10 cellular contexts compared by ENCODE assay signal in the genomic region with DNA sequence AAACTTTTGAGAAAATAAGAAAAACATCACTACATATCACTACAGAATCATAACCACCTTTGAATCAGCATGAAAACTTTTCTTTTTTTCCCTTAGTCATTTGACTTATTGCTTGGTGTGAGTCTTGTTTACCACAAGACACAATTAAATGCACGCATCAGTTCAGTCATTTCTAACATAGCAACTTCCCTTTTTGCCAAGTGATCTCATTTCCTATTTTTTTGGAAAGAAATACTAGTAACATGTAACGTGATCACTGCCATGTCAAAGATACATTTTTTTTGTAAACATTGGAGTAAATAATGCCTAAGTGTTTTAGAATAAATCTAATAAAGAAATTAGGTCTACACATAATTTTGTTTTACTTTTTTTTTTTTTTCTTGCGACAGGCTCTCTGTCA. TPM values are rescaled to one million over a fixed set of nuclear protein-coding genes. Genes with fewer than 3 reads are reported as not detected.
DNase-seq lines count a peak whose midpoint lies in the region; ATAC-seq, FAIRE-seq and TF ChIP-seq lines count a peak whose summit lies in the region.
"Had no signal": no experiment of that assay in that cellular context is flagged by ENCODE, and none has a peak within 500 bp of the region (broad histone marks: within the 10 kb centered on the region; RNA-seq: fewer than 3 reads in every experiment).

No MANE protein-coding gene starts in this region.

- peak; percentile 82 for ATAC-seq in GM21515 (IDR thresholded peaks at IDR 0.05; ENCODE audit: unreplicated experiment)
- peak; percentile 93 for ATAC-seq in HG03469 (IDR thresholded peaks at IDR 0.05; ENCODE audit: unreplicated experiment)

- no peaks in the 10 kb centered on the region for H3K36me3 ChIP-seq in endothelial cell of umbilical vein (ENCODE audit: control insufficient read depth in 2 of 2, extremely low read depth in 1 of 2, insufficient read depth in 2 of 2, low read length in 2 of 2)
- H3K36me3 ChIP-seq in sigmoid colon, result no peaks in the 10 kb centered on the region
- H3K36me3 ChIP-seq: heart left ventricle had no signal

- peaks cover 45% of the 10 kb centered on the region for H3K4me1 ChIP-seq in endothelial cell of umbilical vein (ENCODE audit: control insufficient read depth, extremely low read depth, insufficient read depth, low read length)
- H3K4me1 ChIP-seq in sigmoid colon, result peaks cover 0 to 37% (median 27%) of the 10 kb centered on the region in 4 donors

- no peak overlapping the region for H2AFZ ChIP-seq in endothelial cell of umbilical vein (ENCODE audit: low read depth, low read length)

- TF ChIP-seq POLR2A in endothelial cell of umbilical vein (IDR thresholded peaks at IDR 0.05; ENCODE audit: low read depth, low read length) (no peak), sigmoid colon (IDR thresholded peaks at IDR 0.05) (no peak)

- WGBS in sigmoid colon, 2 donors, result 53 to 76% methylated on average over 3 of the region's 3 CpGs

- CTCF ChIA-PET in endothelial cell of umbilical vein (lab: Charles Lee), result interaction anchor here (0.8 to 1.6 kb wide), 4 partner anchors 24 to 129 kb away, joined by 3 to 6 read pairs (median 4); no protein-coding TSS in a partner anchor

- intact Hi-C loops in endothelial cell of umbilical vein (cut with micrococcal nuclease), result no loop called here
- intact Hi-C loops in sigmoid colon (cut with DNase I), result loop anchor here (10.0 kb wide), 1 partner anchor 130 kb away; a partner anchor contains a TSS

- peak in 1 of 4 donors; percentile 29 for TF ChIP-seq EP300 in sigmoid colon (IDR thresholded peaks at IDR 0.05)

- no peaks in the 10 kb centered on the region for H3K79me2 ChIP-seq in endothelial cell of umbilical vein (ENCODE audit: control insufficient read depth, insufficient read depth, low read length)

- POLR2A ChIA-PET in endothelial cell of umbilical vein (lab: Charles Lee), result no interaction called here

- peak; percentile 76 for FAIRE-seq in endothelial cell of umbilical vein (lab: Jason Lieb, UNC)
- FAIRE-seq: TTC549 had no signal

- H3K4me3 ChIP-seq in endothelial cell of umbilical vein (replicated peaks in 1 of 3; ENCODE audit: insufficient read depth in 1 of 3, low read depth in 1 of 3, low read length in 3 of 3) (no peak overlapping the region), sigmoid colon (no peak overlapping the region)
- H3K4me3 ChIP-seq: heart left ventricle had no signal

- no TSS peak for BruUV-seq in endothelial cell of umbilical vein (replicated peaks; lab: Mats Ljungman, UMichigan)

- H3K27ac ChIP-seq in endothelial cell of umbilical vein (ENCODE audit: insufficient read depth, low read depth, low read length) (peak overlapping the region; percentile 81), sigmoid colon (no peak overlapping the region)

- H4K20me1 ChIP-seq in endothelial cell of umbilical vein (replicated peaks; ENCODE audit: control insufficient read depth, extremely low read depth, insufficient read depth, low read length), result no peaks in the 10 kb centered on the region

- no peak for TF ChIP-seq CTCF in endothelial cell of umbilical vein (IDR thresholded peaks at IDR 0.05; ENCODE audit: extremely low read depth in 1 of 2, insufficient read depth in 1 of 2, low read depth in 1 of 2, low read length in 2 of 2)
- no peak for TF ChIP-seq CTCF in sigmoid colon (IDR thresholded peaks at IDR 0.05)

- no peaks in the 10 kb centered on the region for H3K9me1 ChIP-seq in endothelial cell of umbilical vein (replicated peaks; ENCODE audit: control insufficient read depth, extremely low read depth, insufficient read depth, low read length)

- H3K27me3 ChIP-seq in endothelial cell of umbilical vein (ENCODE audit: control insufficient read depth in 2 of 2, insufficient read depth in 2 of 2, low read length in 2 of 2), result no peaks in the 10 kb centered on the region
- no peaks in the 10 kb centered on the region for H3K27me3 ChIP-seq in sigmoid colon
- H3K27me3 ChIP-seq: heart left ventricle had no signal

- DNase-seq in GM03348 (ENCODE audit: low spot score) (peak; percentile 50), endothelial cell of umbilical vein (ENCODE audit: low read depth, low spot score) (peak; percentile 90), NCI-H524 treated with DMSO at 0.1 percent for 48 hours (lab: John Stamatoyannopoulos, UW) (no peak), sigmoid colon (no peak)
- no peak for DNase-seq in stimulated activated CD4-positive, alpha-beta T cell treated with anti-CD3 and anti-CD28 coated beads, Interleukin-15, amount 100 ng/mL, for 24 hours
- DNase-seq in activated CD4-positive, alpha-beta T cell treated with anti-CD3 and anti-CD28 coated beads, Interleukin-2, amount 50 U/mL, for 48 hours, result no peak
- DNase-seq: heart left ventricle had no signal

- no peaks in the 10 kb centered on the region for H3K9me3 ChIP-seq in endothelial cell of umbilical vein (replicated peaks; ENCODE audit: control insufficient read depth, insufficient read depth, low read length)
- H3K9me3 ChIP-seq in sigmoid colon, result no peaks in the 10 kb centered on the region
- H3K9me3 ChIP-seq: heart left ventricle had no signal

- dilution Hi-C loops in endothelial cell of umbilical vein (cut with MboI; ENCODE audit: extremely low pct_ligation_motif_present, low sequenced_read_pairs), result no loop called here

- no peak overlapping the region for H3K4me2 ChIP-seq in endothelial cell of umbilical vein (ENCODE audit: insufficient read depth, low read length)

- H3K9ac ChIP-seq in endothelial cell of umbilical vein (replicated peaks; ENCODE audit: extremely low read depth, insufficient read depth, low read length), result peak overlapping the region; percentile 28

TF ChIP-seq in endothelial cell of umbilical vein, 7 proteins besides CTCF, POLR2A, EP300 and RAD21:
- TF ChIP-seq POLR2AphosphoS5 (IDR thresholded peaks at IDR 0.05; ENCODE audit: insufficient read depth, low read depth, low read length), result no peak
- TF ChIP-seq MYC (IDR thresholded peaks at IDR 0.05; ENCODE audit: low read depth, low read length), result no peak
- peak; percentile 85 for TF ChIP-seq JUN (IDR thresholded peaks at IDR 0.05; ENCODE audit: borderline replicate concordance, insufficient read depth, insufficient read length, low read depth)
- TF ChIP-seq FOS (IDR thresholded peaks at IDR 0.05; ENCODE audit: borderline replicate concordance, insufficient read depth, low read length), result peak; percentile 53
- TF ChIP-seq, protein P1, sequence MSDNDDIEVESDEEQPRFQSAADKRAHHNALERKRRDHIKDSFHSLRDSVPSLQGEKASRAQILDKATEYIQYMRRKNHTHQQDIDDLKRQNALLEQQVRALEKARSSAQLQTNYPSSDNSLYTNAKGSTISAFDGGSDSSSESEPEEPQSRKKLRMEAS (IDR thresholded peaks at IDR 0.05; ENCODE audit: insufficient read depth, insufficient read length), result no peak
TF ChIP-seq in endothelial cell of umbilical vein: peak in this region for 2.

RNA-seq across cellular contexts. Expression of a gene that starts 5.1 kb away (rescaled TPM):
- 5.2 and 12.6 TPM in 2 replicates for total RNA-seq in endothelial cell of umbilical vein
- 3.4 and 6.4 TPM in 2 replicates for polyA plus RNA-seq in endothelial cell of umbilical vein
- polyA plus RNA-seq in endothelial cell of umbilical vein (2011; cell fraction: cytosol; rRNA removed), result 13.7 and 15.1 TPM in 2 replicates
- polyA plus RNA-seq in endothelial cell of umbilical vein (2011; cell fraction: nucleus; rRNA removed), result 15.6 and 21.3 TPM in 2 replicates
- polyA plus RNA-seq in endothelial cell of umbilical vein (2012), result 35.7 and 56.4 TPM in 2 replicates
- 18.1 and 19.6 TPM in 2 replicates for polyA minus RNA-seq in endothelial cell of umbilical vein
- 6.1 TPM for polyA minus RNA-seq in endothelial cell of umbilical vein (2011; cell fraction: cytosol; rRNA and poly(A)+ RNA removed)
- polyA minus RNA-seq in endothelial cell of umbilical vein (2011; cell fraction: nucleus; rRNA and poly(A)+ RNA removed), result 14.4 and 30.7 TPM in 2 replicates
- 1 to 10 TPM in 1 of 4 donors, under 1 TPM in 2, not detected in 1; 0.36 to 3.4 (median 0.66) TPM for total RNA-seq in sigmoid colon
- polyA plus RNA-seq in sigmoid colon, result 100 to 1,000 TPM in 1 of 3 donors, 10 to 100 TPM in 2; 12.6 to 109 (median 13.4) TPM

Comparison
In these comparisons a context has a peak if more than half of its experiments do, and no peak if none do; other contexts are left out.
1. DNase-seq: peak in GM03348 (single experiment) and endothelial cell of umbilical vein (single experiment); none in stimulated activated CD4-positive, alpha-beta T cell treated with anti-CD3 and anti-CD28 coated beads, Interleukin-15, amount 100 ng/mL, for 24 hours (single experiment), NCI-H524 treated with DMSO at 0.1 percent for 48 hours (single experiment), activated CD4-positive, alpha-beta T cell treated with anti-CD3 and anti-CD28 coated beads, Interleukin-2, amount 50 U/mL, for 48 hours (0 of 2) and sigmoid colon (single experiment).